33 cellular contexts compared by ENCODE assay signal in the genomic region with DNA sequence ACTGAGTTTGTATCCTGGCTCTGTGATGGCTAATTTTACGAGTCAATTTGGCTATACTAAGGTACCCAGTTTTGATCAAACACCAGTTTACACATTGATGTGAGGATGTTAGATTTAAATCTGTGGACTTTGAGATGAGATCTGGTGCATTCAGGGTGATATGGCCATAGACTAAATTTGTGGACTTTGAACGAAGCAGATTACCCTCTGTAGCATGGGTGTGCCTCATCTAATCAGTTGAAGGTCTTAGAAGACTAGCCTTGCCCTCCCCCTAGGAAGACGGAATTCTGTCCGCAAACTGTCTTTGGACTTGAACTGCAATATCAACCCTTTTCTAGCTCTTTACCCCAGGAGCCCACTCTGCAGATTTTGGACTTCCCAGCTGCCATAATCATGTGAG.
"Had no signal": no experiment of that assay in that cellular context is flagged by ENCODE, and none has a peak within 500 bp of the region (broad histone marks: within the 10 kb centered on the region; RNA-seq: fewer than 3 reads in every experiment).

No MANE protein-coding gene starts in this region.

- ATAC-seq: activated CD8-positive, alpha-beta T cell treated with anti-CD3 and anti-CD28 coated beads for 36 hours; activated naive CD4-positive, alpha-beta T cell treated with anti-CD3 and anti-CD28 coated beads, Interleukin-2, amount 50 U/mL, for 72 hours; activated T-cell treated with anti-CD3 and anti-CD28 coated beads, Interleukin-2, amount 50 U/mL, for 4 hours; activated T-cell treated with anti-CD3 and anti-CD28 coated beads, Interleukin-2, amount 50 U/mL, for 72 hours; activated T-helper 17 cell treated with anti-CD3 and anti-CD28 coated beads, Interleukin-2, amount 50 U/mL, for 72 hours; body of pancreas had no signal

- DNase-seq: activated B cell treated with CpG ODN at 0.5 μM for 24 hours; activated CD4-positive, alpha-beta memory T cell treated with anti-CD3 and anti-CD28 coated beads for 36 hours; activated CD4-positive, alpha-beta T cell treated with anti-CD3 and anti-CD28 coated beads for 4 hours; activated CD4-positive, alpha-beta T cell treated with anti-CD3 and anti-CD28 coated beads, Interleukin-2, amount 10 ng/mL, durations not matched to agents 24 days and 14 days; activated CD4-positive, alpha-beta T cell treated with anti-CD3 and anti-CD28 coated beads, Interleukin-2, amount 50 U/mL, for 1 hour; activated CD4-positive, alpha-beta T cell treated with anti-CD3 and anti-CD28 coated beads, Interleukin-2, amount 50 U/mL, for 4 hours; activated CD4-positive, CD25-positive, alpha-beta regulatory T cell treated with anti-CD3 and anti-CD28 coated beads, Interleukin-2, amount 50 U/mL, for 72 hours; activated CD8-positive, alpha-beta memory T cell treated with anti-CD3 and anti-CD28 coated beads, Interleukin-2, amount 50 U/mL, for 4 hours; activated CD8-positive, alpha-beta T cell treated with anti-CD3 and anti-CD28 coated beads for 36 hours; activated effector memory CD4-positive, alpha-beta T cell treated with anti-CD3 and anti-CD28 coated beads, Interleukin-2, amount 50 U/mL, for 16 hours; activated gamma-delta T cell treated with Interleukin-2 at 50 U/mL for 16 hours; activated naive CD4-positive, alpha-beta T cell; activated naive CD4-positive, alpha-beta T cell treated with anti-CD3 and anti-CD28 coated beads for 36 hours; activated naive CD4-positive, alpha-beta T cell treated with anti-CD3 and anti-CD28 coated beads, Interleukin-2, amount 50 U/mL, for 16 hours; activated naive CD8-positive, alpha-beta T cell treated with anti-CD3 and anti-CD28 coated beads for 36 hours; activated T-cell treated with anti-CD3 and anti-CD28 coated beads for 4 hours; activated T-cell treated with anti-CD3 and anti-CD28 coated beads, Interleukin-2, amount 50 U/mL, for 1 hour; activated T-cell treated with anti-CD3 and anti-CD28 coated beads, Interleukin-2, amount 50 U/mL, for 4 hours; activated T-cell treated with anti-CD3 and anti-CD28 coated beads, Interleukin-2, amount 50 U/mL, for 72 hours; adrenal gland; amniotic stem cell; aorta; body of pancreas; brain microvascular endothelial cell; central memory CD4-positive, alpha-beta T cell; T-helper 1 cell; T-helper 2 cell; T-helper 9 cell had no signal

- H3K36me3 ChIP-seq: adrenal gland, brain microvascular endothelial cell, breast epithelium had no signal

- H3K9me3 ChIP-seq: adrenal gland, body of pancreas, breast epithelium had no signal

- H3K27ac ChIP-seq: adrenal gland, body of pancreas, brain microvascular endothelial cell, breast epithelium, VCaP had no signal

- H3K4me3 ChIP-seq: adrenal gland, body of pancreas, breast epithelium had no signal

- FAIRE-seq: astrocyte had no signal

- H3K27me3 ChIP-seq: adrenal gland, body of pancreas, brain microvascular endothelial cell, breast epithelium had no signal

- H3K4me1 ChIP-seq: body of pancreas, breast epithelium had no signal
